In the genomic region with DNA sequence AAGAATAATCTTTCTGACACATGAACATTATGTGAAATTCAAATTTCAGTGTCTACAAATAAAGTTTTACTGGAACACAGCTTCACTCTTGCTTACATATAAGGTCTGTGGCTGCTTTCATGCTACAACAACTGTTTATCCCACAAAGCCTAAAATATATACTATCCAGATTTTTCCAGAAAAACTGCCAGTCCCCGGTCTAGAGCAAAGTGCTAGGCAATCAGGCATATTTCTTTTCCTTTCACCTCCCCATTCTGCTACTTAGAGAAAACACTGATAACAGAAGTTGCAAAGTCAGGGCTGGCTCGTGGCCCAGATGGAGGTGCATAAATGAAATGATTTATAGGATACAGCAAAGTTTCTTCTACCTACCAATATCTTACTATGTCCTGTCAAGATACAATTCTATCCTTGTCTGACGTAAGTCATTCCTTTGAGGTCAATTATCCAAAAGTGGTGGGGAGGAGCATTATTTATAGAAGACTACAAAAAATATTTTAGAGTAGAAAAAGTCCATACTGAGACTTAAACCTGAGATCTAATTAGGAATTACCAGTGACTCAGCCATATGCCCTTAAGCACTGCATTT, we compare ENCODE assay signal across 18 cellular contexts.
"Had no signal": no experiment of that assay in that cellular context is flagged by ENCODE, and none has a peak within 500 bp of the region (broad histone marks: within the 10 kb centered on the region; RNA-seq: fewer than 3 reads in every experiment).

No MANE protein-coding gene starts in this region.

- H3K4me1 Mint-ChIP-seq: activated CD4-positive, alpha-beta memory T cell treated with anti-CD3 and anti-CD28 coated beads, Interleukin-2, amount 10 ng/mL, durations not matched to agents 7 days and 5 days; activated CD4-positive, alpha-beta T cell treated with anti-CD3 and anti-CD28 coated beads, Interleukin-2, amount 10 ng/mL, durations not matched to agents 24 days and 14 days; activated naive CD4-positive, alpha-beta T cell treated with anti-CD3 and anti-CD28 coated beads, Interleukin-2, amount 10 ng/mL, durations not matched to agents 7 days and 5 days; endodermal cell; naive B cell had no signal

- H3K27me3 ChIP-seq: body of pancreas, cardiac muscle cell, esophagus squamous epithelium, gastrocnemius medialis, thyroid gland had no signal

- H3K9me3 ChIP-seq: body of pancreas, esophagus squamous epithelium, gastrocnemius medialis, lower lobe of right lung, thyroid gland had no signal

- H3K4me3 ChIP-seq: body of pancreas, cardiac muscle cell, esophagus squamous epithelium, gastrocnemius medialis, lower lobe of right lung, thyroid gland had no signal

- H3K36me3 Mint-ChIP-seq: activated naive CD4-positive, alpha-beta T cell treated with anti-CD3 and anti-CD28 coated beads, Interleukin-2, amount 10 ng/mL, durations not matched to agents 7 days and 5 days; naive B cell had no signal

- DNase-seq: activated CD4-positive, alpha-beta memory T cell treated with anti-CD3 and anti-CD28 coated beads, Interleukin-2, amount 10 ng/mL, durations not matched to agents 7 days and 5 days; activated CD4-positive, alpha-beta T cell treated with anti-CD3 and anti-CD28 coated beads, Interleukin-2, amount 10 ng/mL, durations not matched to agents 24 days and 14 days; activated effector memory CD4-positive, alpha-beta T cell treated with anti-CD3 and anti-CD28 coated beads, Interleukin-2, amount 50 U/mL, for 16 hours; activated naive CD4-positive, alpha-beta T cell treated with anti-CD3 and anti-CD28 coated beads, Interleukin-2, amount 10 ng/mL, durations not matched to agents 7 days and 5 days; cortex of kidney; endodermal cell; esophagus squamous epithelium; gastrocnemius medialis; hippocampal formation; lower lobe of right lung; mesendoderm; naive B cell; occipital lobe; stimulated activated CD4-positive, alpha-beta T cell treated with anti-CD3 and anti-CD28 coated beads, Interleukin-4, amount 100 ng/mL, for 1 hour; stimulated activated naive CD4-positive, alpha-beta T cell; thyroid gland had no signal

- H3K36me3 ChIP-seq: cardiac muscle cell, esophagus squamous epithelium, gastrocnemius medialis, lower lobe of right lung, thyroid gland had no signal

- H3K27me3 Mint-ChIP-seq: activated CD4-positive, alpha-beta memory T cell treated with anti-CD3 and anti-CD28 coated beads, Interleukin-2, amount 10 ng/mL, durations not matched to agents 7 days and 5 days; activated CD4-positive, alpha-beta T cell treated with anti-CD3 and anti-CD28 coated beads, Interleukin-2, amount 10 ng/mL, durations not matched to agents 24 days and 14 days; activated naive CD4-positive, alpha-beta T cell treated with anti-CD3 and anti-CD28 coated beads, Interleukin-2, amount 10 ng/mL, durations not matched to agents 7 days and 5 days; naive B cell had no signal

- H3K27ac ChIP-seq: body of pancreas, cardiac muscle cell, esophagus squamous epithelium, gastrocnemius medialis, lower lobe of right lung, thyroid gland had no signal

- H3K4me1 ChIP-seq: body of pancreas, esophagus squamous epithelium, gastrocnemius medialis, lower lobe of right lung, thyroid gland had no signal

- H3K4me3 Mint-ChIP-seq: activated CD4-positive, alpha-beta memory T cell treated with anti-CD3 and anti-CD28 coated beads, Interleukin-2, amount 10 ng/mL, durations not matched to agents 7 days and 5 days; activated CD4-positive, alpha-beta T cell treated with anti-CD3 and anti-CD28 coated beads, Interleukin-2, amount 10 ng/mL, durations not matched to agents 24 days and 14 days; activated naive CD4-positive, alpha-beta T cell treated with anti-CD3 and anti-CD28 coated beads, Interleukin-2, amount 10 ng/mL, durations not matched to agents 7 days and 5 days; endodermal cell; naive B cell had no signal

- H3K9me3 Mint-ChIP-seq: endodermal cell had no signal

- H3K27ac Mint-ChIP-seq: activated CD4-positive, alpha-beta memory T cell treated with anti-CD3 and anti-CD28 coated beads, Interleukin-2, amount 10 ng/mL, durations not matched to agents 7 days and 5 days; activated CD4-positive, alpha-beta T cell treated with anti-CD3 and anti-CD28 coated beads, Interleukin-2, amount 10 ng/mL, durations not matched to agents 24 days and 14 days; activated naive CD4-positive, alpha-beta T cell treated with anti-CD3 and anti-CD28 coated beads, Interleukin-2, amount 10 ng/mL, durations not matched to agents 7 days and 5 days; endodermal cell; naive B cell had no signal
